ENCODE assay signal across 9 cellular contexts in genomic region chr2:183125659-183126341, GRCh38. TPM values are rescaled to one million over a fixed set of nuclear protein-coding genes. Genes with fewer than 3 reads are reported as not detected.
DNase-seq lines count a peak whose midpoint lies in the region; ATAC-seq, FAIRE-seq and TF ChIP-seq lines count a peak whose summit lies in the region.
"Had no signal": no experiment of that assay in that cellular context is flagged by ENCODE, and none has a peak within 500 bp of the region (broad histone marks: within the 10 kb centered on the region; RNA-seq: fewer than 3 reads in every experiment).

No MANE protein-coding gene starts in this region.

- H3K4me3 Mint-ChIP-seq in T-helper 17 cell, result peak overlapping the region; percentile 92

- H3K27ac Mint-ChIP-seq in T-helper 17 cell, result peak overlapping the region; percentile 94

- no peak for ATAC-seq in T-helper 17 cell
- no peak for ATAC-seq in esophagus mucosa
- ATAC-seq in HG02973 (IDR thresholded peaks at IDR 0.05; ENCODE audit: unreplicated experiment), result no peak
- ATAC-seq: activated CD4-positive, CD25-positive, alpha-beta regulatory T cell treated with anti-CD3 and anti-CD28 coated beads, Interleukin-2, amount 50 U/mL, for 24 hours had no signal

- DNase-seq in GM12891 (ENCODE audit: insufficient read length, low spot score) (no peak), T-helper 17 cell (no peak), NCI-H1436 treated with DMSO at 0.1 percent for 48 hours (lab: John Stamatoyannopoulos, UW) (no peak), islet precursor cell (no peak)

- no peak for TF ChIP-seq POLR2A in GM12891 (IDR thresholded peaks at IDR 0.05; ENCODE audit: low read depth, low read length)

- peak; percentile 26 for FAIRE-seq in GM12891 (lab: Jason Lieb, UNC)

- H3K36me3 Mint-ChIP-seq in T-helper 17 cell (ENCODE audit: low read depth), result peaks cover 7% of the 10 kb centered on the region

- peaks cover 6% of the 10 kb centered on the region for H3K27me3 Mint-ChIP-seq in T-helper 17 cell

- peak overlapping the region; percentile 97 for H3K4me3 ChIP-seq in iPS-11a (ENCODE audit: low read depth, low read length)

- peak overlapping the region; percentile 94 for H3K27ac ChIP-seq in 22Rv1

- peaks cover 18% of the 10 kb centered on the region for H3K4me1 Mint-ChIP-seq in T-helper 17 cell

- TF ChIP-seq CTCF in 22Rv1 (IDR thresholded peaks at IDR 0.05), result no peak

- no peaks in the 10 kb centered on the region for H3K9me3 ChIP-seq in T-helper 17 cell (ENCODE audit: control insufficient read depth, low read length, poor library complexity, severe bottlenecking)

TF ChIP-seq in GM12891, 5 proteins besides CTCF, POLR2A, EP300 and RAD21:
- no peak for TF ChIP-seq POU2F2 (IDR thresholded peaks at IDR 0.05; ENCODE audit: low read depth, low read length)
- no peak for TF ChIP-seq PAX5 (IDR thresholded peaks at IDR 0.05; ENCODE audit: insufficient read depth, low read length, severe bottlenecking)
- no peak for TF ChIP-seq TAF1 (IDR thresholded peaks at IDR 0.05; ENCODE audit: low read depth, low read length)
- TF ChIP-seq SPI1 (IDR thresholded peaks at IDR 0.05; ENCODE audit: low read depth, low read length), result no peak
- no peak for TF ChIP-seq POLR2AphosphoS5 (IDR thresholded peaks at IDR 0.05; ENCODE audit: low read depth, low read length)

RNA-seq across cellular contexts. Expression of gene NUP35, which starts 1.6 kb away (rescaled TPM):
- 9.0 TPM for polyA plus RNA-seq in GM12891 (2012; ENCODE audit: low read depth, missing spikeins)
- total RNA-seq in T-helper 17 cell (10 to 100 TPM; 12.8 to 12.9 TPM), esophagus mucosa (14.2 TPM)

RNA-seq across cellular contexts. Expression of gene DUSP19, which starts 47.3 kb away (rescaled TPM):
- polyA plus RNA-seq in GM12891 (2012; ENCODE audit: low read depth, missing spikeins), result 0.41 TPM
- total RNA-seq in T-helper 17 cell (1 to 10 TPM in 1 of 2 donors, under 1 TPM in 1; 0.60 to 1.6 TPM), esophagus mucosa (1.2 TPM)
